In genomic region chr9:125748511-125749099, GRCh38 we compare ENCODE assay signal across 8 cellular contexts. TPM values are rescaled to one million over a fixed set of nuclear protein-coding genes. Genes with fewer than 3 reads are reported as not detected.
DNase-seq lines count a peak whose midpoint lies in the region; ATAC-seq and TF ChIP-seq lines count a peak whose summit lies in the region.

No MANE protein-coding gene starts in this region.

- 30 to 42% methylated on average over 29 of the region's 29 CpGs for WGBS in sigmoid colon, 2 donors

- intact Hi-C loops in left cardiac atrium (cut with DNase I) (loop anchor here in 1 of 2 donors (2.0 kb wide), 1 partner anchor 74 kb away; no protein-coding TSS in a partner anchor), sigmoid colon (cut with DNase I) (loop anchor here (5.0 kb wide), 4 partner anchors 74 to 479 kb away; no protein-coding TSS in a partner anchor)

- peak overlapping the region; percentile 82 for H3K4me3 Mint-ChIP-seq in activated CD8-positive, alpha-beta memory T cell treated with anti-CD3 and anti-CD28 coated beads, Interleukin-2, amount 10 ng/mL, durations not matched to agents 7 days and 5 days
- H3K4me3 Mint-ChIP-seq in activated T-cell treated with anti-CD3 and anti-CD28 coated beads, Interleukin-2, amount 50 U/mL, for 4 hours = peak overlapping the region; percentile 87

- H3K27ac Mint-ChIP-seq in activated CD8-positive, alpha-beta memory T cell treated with anti-CD3 and anti-CD28 coated beads, Interleukin-2, amount 10 ng/mL, durations not matched to agents 7 days and 5 days = peak overlapping the region; percentile 78

- H3K9me3 ChIP-seq in sigmoid colon = no peaks in the 10 kb centered on the region

- CTCF ChIA-PET in activated CD8-positive, alpha-beta memory T cell treated with anti-CD3 and anti-CD28 coated beads, Interleukin-2, amount 10 ng/mL, durations not matched to agents 7 days and 5 days (lab: Charles Lee) = interaction anchor here (1.0 kb wide), 1 partner anchor 42 kb away, joined by 3 read pairs; the partner anchor contains the start of gene MAPKAP1

- H3K4me1 ChIP-seq in sigmoid colon = peaks cover 0 to 40% (median 23%) of the 10 kb centered on the region in 4 donors

- no peaks in the 10 kb centered on the region for H3K9me3 Mint-ChIP-seq in activated CD8-positive, alpha-beta memory T cell treated with anti-CD3 and anti-CD28 coated beads, Interleukin-2, amount 10 ng/mL, durations not matched to agents 7 days and 5 days (ENCODE audit: low read depth)
- H3K9me3 Mint-ChIP-seq in activated T-cell treated with anti-CD3 and anti-CD28 coated beads, Interleukin-2, amount 50 U/mL, for 4 hours = no peaks in the 10 kb centered on the region

- TF ChIP-seq EP300 in sigmoid colon (IDR thresholded peaks at IDR 0.05) = no peak

- in situ Hi-C loops in GM13977 (cut with MboI; ENCODE audit: low pct_unique_long_range_greater_than_20kb, low sequenced_read_pairs, unreplicated experiment) = no loop called here

- peak overlapping the region; percentile 90 to 98 (median 96) for H3K27ac ChIP-seq in sigmoid colon

- no peak for DNase-seq in activated CD8-positive, alpha-beta memory T cell treated with anti-CD3 and anti-CD28 coated beads, Interleukin-2, amount 10 ng/mL, durations not matched to agents 7 days and 5 days
- DNase-seq in activated CD8-positive, alpha-beta memory T cell treated with anti-CD3 and anti-CD28 coated beads, Interleukin-2, amount 50 U/mL, for 48 hours = no peak
- no peak for DNase-seq in activated T-cell treated with anti-CD3 and anti-CD28 coated beads, Interleukin-2, amount 50 U/mL, for 4 hours
- peak; percentile 32 for DNase-seq in left cardiac atrium
- DNase-seq in sigmoid colon = no peak
- DNase-seq in NCI-H2081 treated with DMSO at 0.1 percent for 48 hours (lab: John Stamatoyannopoulos, UW) = no peak
- DNase-seq in GM13977 (ENCODE audit: low spot score) = no peak

- H3K27me3 Mint-ChIP-seq in activated CD8-positive, alpha-beta memory T cell treated with anti-CD3 and anti-CD28 coated beads, Interleukin-2, amount 10 ng/mL, durations not matched to agents 7 days and 5 days = peaks cover 16% of the 10 kb centered on the region
- H3K27me3 Mint-ChIP-seq in activated T-cell treated with anti-CD3 and anti-CD28 coated beads, Interleukin-2, amount 50 U/mL, for 4 hours (ENCODE audit: low read depth) = no peaks in the 10 kb centered on the region

- no peaks in the 10 kb centered on the region for H3K36me3 ChIP-seq in sigmoid colon

- peaks cover 18% of the 10 kb centered on the region for H3K36me3 Mint-ChIP-seq in activated CD8-positive, alpha-beta memory T cell treated with anti-CD3 and anti-CD28 coated beads, Interleukin-2, amount 10 ng/mL, durations not matched to agents 7 days and 5 days
- H3K36me3 Mint-ChIP-seq in activated T-cell treated with anti-CD3 and anti-CD28 coated beads, Interleukin-2, amount 50 U/mL, for 4 hours (ENCODE audit: insufficient read depth) = no peaks in the 10 kb centered on the region

- H3K4me1 Mint-ChIP-seq in activated CD8-positive, alpha-beta memory T cell treated with anti-CD3 and anti-CD28 coated beads, Interleukin-2, amount 10 ng/mL, durations not matched to agents 7 days and 5 days = peaks cover 26% of the 10 kb centered on the region
- peaks cover 17% of the 10 kb centered on the region for H3K4me1 Mint-ChIP-seq in activated T-cell treated with anti-CD3 and anti-CD28 coated beads, Interleukin-2, amount 50 U/mL, for 4 hours (ENCODE audit: low read depth)

- H3K27me3 ChIP-seq in sigmoid colon = no peaks in the 10 kb centered on the region

- H3K4me3 ChIP-seq in sigmoid colon = peak overlapping the region; percentile 75 to 94 (median 87)

- TF ChIP-seq CTCF in sigmoid colon (IDR thresholded peaks at IDR 0.05) = no peak
- TF ChIP-seq CTCF in GM13977 (IDR thresholded peaks at IDR 0.05; ENCODE audit: extremely low read depth, insufficient read depth, missing control alignments) = no peak

- ATAC-seq in activated CD8-positive, alpha-beta memory T cell treated with anti-CD3 and anti-CD28 coated beads, Interleukin-2, amount 10 ng/mL, durations not matched to agents 7 days and 5 days = no peak
- ATAC-seq in activated T-cell treated with anti-CD3 and anti-CD28 coated beads, Interleukin-2, amount 50 U/mL, for 4 hours = no peak
- ATAC-seq in left cardiac atrium (no peak), HG02870 (IDR thresholded peaks at IDR 0.05; ENCODE audit: unreplicated experiment) (no peak)

- no peak for TF ChIP-seq POLR2A in sigmoid colon (IDR thresholded peaks at IDR 0.05)

RNA-seq across cellular contexts. Expression of gene PBX3, which starts 1.4 kb away (rescaled TPM):
- 10 to 100 TPM; 20.2 to 20.7 TPM for total RNA-seq in activated CD8-positive, alpha-beta memory T cell treated with anti-CD3 and anti-CD28 coated beads, Interleukin-2, amount 10 ng/mL, durations not matched to agents 7 days and 5 days
- total RNA-seq in activated T-cell treated with anti-CD3 and anti-CD28 coated beads, Interleukin-2, amount 50 U/mL, for 4 hours = 10 to 100 TPM; 13.0 to 24.4 (median 16.7) TPM
- total RNA-seq in left cardiac atrium = 10 to 100 TPM; 54.8 to 65.3 TPM
- total RNA-seq in sigmoid colon = 100 to 1,000 TPM in 1 of 4 donors, 10 to 100 TPM in 3; 90.6 to 159 (median 93.1) TPM
- polyA plus RNA-seq in sigmoid colon = 10 to 100 TPM in 2 of 3 donors, 1 to 10 TPM in 1; 2.8 to 15.0 (median 10.8) TPM

RNA-seq across cellular contexts. Expression of gene MAPKAP1, which starts 41.6 kb away (rescaled TPM):
- 10 to 100 TPM; 53.2 to 59.4 TPM for total RNA-seq in activated CD8-positive, alpha-beta memory T cell treated with anti-CD3 and anti-CD28 coated beads, Interleukin-2, amount 10 ng/mL, durations not matched to agents 7 days and 5 days
- 100 to 1,000 TPM in 2 of 3 donors, 10 to 100 TPM in 1; 89.8 to 108 (median 107) TPM for total RNA-seq in activated T-cell treated with anti-CD3 and anti-CD28 coated beads, Interleukin-2, amount 50 U/mL, for 4 hours
- total RNA-seq in left cardiac atrium (10 to 100 TPM; 98.0 to 98.4 TPM), sigmoid colon (100 to 1,000 TPM in 1 of 4 donors, 10 to 100 TPM in 3; 84.3 to 155 (median 88.2) TPM)
- polyA plus RNA-seq in sigmoid colon = 10 to 100 TPM; 37.2 to 62.4 (median 37.2) TPM
